ENCODE assay signal across 29 cellular contexts in the genomic region with DNA sequence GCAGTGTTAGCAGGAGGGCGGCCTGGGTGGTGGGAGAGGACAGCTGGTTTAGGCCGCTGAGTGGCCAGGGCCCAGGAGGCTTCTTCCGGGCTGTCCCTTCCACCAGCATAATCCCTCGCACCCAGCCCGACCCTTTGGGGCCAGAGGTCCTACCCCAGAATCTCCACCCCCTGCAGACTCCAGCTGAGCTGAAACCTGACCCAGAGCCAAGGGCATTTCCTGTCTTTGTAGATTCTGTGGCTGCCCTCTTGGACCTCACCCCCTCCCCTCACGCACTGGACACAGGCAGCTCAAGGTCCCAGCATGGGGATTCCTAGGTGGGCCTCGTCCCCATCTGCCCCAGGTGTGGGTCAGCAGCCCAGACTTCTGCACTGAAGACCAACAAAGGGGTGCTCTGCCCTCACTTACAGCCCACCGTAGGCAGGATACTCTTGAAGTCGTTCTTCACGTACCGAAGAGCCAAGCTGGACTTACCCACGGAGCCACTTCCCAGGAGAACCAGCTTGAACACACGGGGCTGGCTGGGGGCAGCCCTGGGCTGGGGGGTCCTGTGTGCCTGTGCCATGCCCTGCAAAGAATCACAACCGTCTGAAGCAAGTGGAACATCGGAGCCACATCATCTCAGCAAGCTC. TPM values are rescaled to one million over a fixed set of nuclear protein-coding genes. Genes with fewer than 3 reads are reported as not detected.
"Had no signal": no experiment of that assay in that cellular context is flagged by ENCODE, and none has a peak within 500 bp of the region (broad histone marks: within the 10 kb centered on the region; RNA-seq: fewer than 3 reads in every experiment).

No MANE protein-coding gene starts in this region.

- H3K9me3 ChIP-seq: esophagus squamous epithelium, gastrocnemius medialis, ovary, psoas muscle, right atrium auricular region, transverse colon, uterus had no signal

- H3K27ac Mint-ChIP-seq: activated naive CD4-positive, alpha-beta T cell treated with anti-CD3 and anti-CD28 coated beads for 36 hours; activated naive CD8-positive, alpha-beta T cell treated with anti-CD3 and anti-CD28 coated beads, Interleukin-2, amount 10 ng/mL, durations not matched to agents 7 days and 5 days; activated T-helper 2 cell treated with anti-CD3 and anti-CD28 coated beads, Interferon-gamma antibody, Interleukin-2, Interleukin-4, amounts not matched to agents 10 μg/mL and 5 μg/mL and 100 μg/mL, durations not matched to agents 14 hours and 24 hours and 36 hours; mesothelial cell of epicardium; T-cell had no signal

- ATAC-seq: activated T-cell treated with anti-CD3 and anti-CD28 coated beads, Interleukin-2, amount 50 U/mL, for 4 hours; gastrocnemius medialis; left cardiac atrium; natural killer cell; psoas muscle; T-cell had no signal

- H3K27me3 ChIP-seq: esophagus squamous epithelium, gastrocnemius medialis, ovary, right atrium auricular region, transverse colon, uterus had no signal

- DNase-seq: activated CD4-positive, alpha-beta T cell treated with anti-CD3 and anti-CD28 coated beads for 1 hour; activated CD8-positive, alpha-beta memory T cell treated with anti-CD3 and anti-CD28 coated beads for 24 hours; activated CD8-positive, alpha-beta memory T cell treated with anti-CD3 and anti-CD28 coated beads, Interleukin-2, amount 50 U/mL, for 48 hours; activated naive CD4-positive, alpha-beta T cell treated with anti-CD3 and anti-CD28 coated beads for 36 hours; activated naive CD8-positive, alpha-beta T cell treated with anti-CD3 and anti-CD28 coated beads, Interleukin-2, amount 10 ng/mL, durations not matched to agents 7 days and 5 days; activated T-cell treated with anti-CD3 and anti-CD28 coated beads, Interleukin-2, amount 50 U/mL, for 4 hours; amniotic stem cell; esophagus squamous epithelium; gastrocnemius medialis; hypothalamus; left cardiac atrium; natural killer cell; psoas muscle; stimulated activated CD4-positive, alpha-beta T cell treated with anti-CD3 and anti-CD28 coated beads, Interleukin-1b, Interleukin-23, amount 100 ng/mL, for 48 hours; T-cell; transverse colon; uterus; WERI-Rb-1 had no signal

- FAIRE-seq: bronchial epithelial cell, islet of Langerhans, TTC549 had no signal

- H3K4me1 Mint-ChIP-seq: natural killer cell had no signal

- H3K36me3 Mint-ChIP-seq: activated naive CD8-positive, alpha-beta T cell treated with anti-CD3 and anti-CD28 coated beads, Interleukin-2, amount 10 ng/mL, durations not matched to agents 7 days and 5 days; mesothelial cell of epicardium; natural killer cell; T-cell had no signal

- H3K4me3 ChIP-seq: coronary artery, esophagus squamous epithelium, gastrocnemius medialis, lung, ovary, psoas muscle, right atrium auricular region, transverse colon, uterus had no signal

- H3K36me3 ChIP-seq: esophagus squamous epithelium, gastrocnemius medialis, ovary, right atrium auricular region, transverse colon, uterus, WERI-Rb-1 had no signal

- H3K27me3 Mint-ChIP-seq: T-cell had no signal

- H3K4me3 Mint-ChIP-seq: activated naive CD4-positive, alpha-beta T cell treated with anti-CD3 and anti-CD28 coated beads for 36 hours; activated naive CD8-positive, alpha-beta T cell treated with anti-CD3 and anti-CD28 coated beads, Interleukin-2, amount 10 ng/mL, durations not matched to agents 7 days and 5 days; activated T-cell treated with anti-CD3 and anti-CD28 coated beads, Interleukin-2, amount 50 U/mL, for 4 hours; mesothelial cell of epicardium; natural killer cell; T-cell had no signal

- H3K4me1 ChIP-seq: uterus had no signal

- H3K27ac ChIP-seq: coronary artery, esophagus squamous epithelium, gastrocnemius medialis, ovary, psoas muscle, right atrium auricular region, transverse colon, uterus, WERI-Rb-1 had no signal

RNA-seq across cellular contexts. Expression of a gene that starts 4.8 kb away (rescaled TPM):
- total RNA-seq: activated naive CD4-positive, alpha-beta T cell treated with anti-CD3 and anti-CD28 coated beads for 36 hours; activated naive CD8-positive, alpha-beta T cell treated with anti-CD3 and anti-CD28 coated beads, Interleukin-2, amount 10 ng/mL, durations not matched to agents 7 days and 5 days; natural killer cell; temporal lobe had no signal

RNA-seq across cellular contexts. Expression of a gene that starts 19.3 kb away (rescaled TPM):
- total RNA-seq: activated naive CD4-positive, alpha-beta T cell treated with anti-CD3 and anti-CD28 coated beads for 36 hours; activated naive CD8-positive, alpha-beta T cell treated with anti-CD3 and anti-CD28 coated beads, Interleukin-2, amount 10 ng/mL, durations not matched to agents 7 days and 5 days; activated T-cell treated with anti-CD3 and anti-CD28 coated beads, Interleukin-2, amount 50 U/mL, for 4 hours; activated T-helper 2 cell treated with anti-CD3 and anti-CD28 coated beads, Interferon-gamma antibody, Interleukin-2, Interleukin-4, amounts not matched to agents 10 μg/mL and 5 μg/mL and 100 μg/mL, durations not matched to agents 14 hours and 24 hours and 36 hours; bronchial epithelial cell; esophagus squamous epithelium; gastrocnemius medialis; left cardiac atrium; lung; mesothelial cell of epicardium; natural killer cell; ovary; psoas muscle; right atrium auricular region; skeletal muscle tissue; T-cell; temporal lobe; transverse colon; uterus had no signal
- polyA plus RNA-seq: lung, ovary, psoas muscle had no signal
